Comparison of ENCODE assay signal across 27 cellular contexts in genomic region chr5:147986134-147986757, GRCh38.
"Had no signal": no experiment of that assay in that cellular context is flagged by ENCODE, and none has a peak within 500 bp of the region (broad histone marks: within the 10 kb centered on the region; RNA-seq: fewer than 3 reads in every experiment).

No MANE protein-coding gene starts in this region.

- ATAC-seq: activated CD4-positive, alpha-beta T cell treated with anti-CD3 and anti-CD28 coated beads for 36 hours; activated CD8-positive, alpha-beta T cell treated with anti-CD3 and anti-CD28 coated beads, Interleukin-2, amount 10 ng/mL, durations not matched to agents 7 days and 5 days had no signal

- H3K9me3 ChIP-seq: ascending aorta, Peyer's patch, SJSA1, SK-N-SH had no signal

- H3K4me1 ChIP-seq: ascending aorta, Peyer's patch, SJSA1 had no signal

- H3K36me3 ChIP-seq: ascending aorta, cardiac muscle cell, Peyer's patch, SJSA1 had no signal

- FAIRE-seq: TTC549 had no signal

- H3K27ac ChIP-seq: ascending aorta, cardiac muscle cell, KMS-11, Peyer's patch, SJSA1 had no signal

- H3K4me2 ChIP-seq: KMS-11, SK-N-SH had no signal

- H3K4me3 ChIP-seq: ascending aorta, cardiac muscle cell, Peyer's patch, SJSA1 had no signal

- H3K27me3 ChIP-seq: ascending aorta, cardiac muscle cell, Peyer's patch had no signal

- H3K9ac ChIP-seq: KMS-11, SK-N-SH had no signal

- DNase-seq: activated CD4-positive, alpha-beta T cell treated with anti-CD3 and anti-CD28 coated beads for 36 hours; activated CD4-positive, alpha-beta T cell treated with anti-CD3 and anti-CD28 coated beads, Interleukin-2, amount 10 ng/mL, durations not matched to agents 7 days and 5 days; activated CD4-positive, alpha-beta T cell treated with anti-CD3 and anti-CD28 coated beads, Interleukin-2, amount 50 U/mL, for 48 hours; activated CD8-positive, alpha-beta T cell treated with anti-CD3 and anti-CD28 coated beads, Interleukin-2, amount 10 ng/mL, durations not matched to agents 7 days and 5 days; activated gamma-delta T cell; activated naive CD4-positive, alpha-beta T cell treated with Interleukin-2 at 50 U/mL for 16 hours; activated naive CD8-positive, alpha-beta T cell treated with anti-CD3 and anti-CD28 coated beads, Interleukin-2, amount 10 ng/mL, durations not matched to agents 7 days and 5 days; activated T-cell treated with anti-CD3 and anti-CD28 coated beads, Interleukin-2, amount 50 U/mL, for 24 hours; amygdala; MM.1S; NCI-H1092 treated with DMSO at 0.1 percent for 48 hours; NCI-H146; NCI-H187; NCI-H2029 treated with DMSO at 0.1 percent for 48 hours; NCI-H2107; NCI-H2171; NCI-H510A; NCI-H526; Peyer's patch; RPMI8226; SHP77 treated with DMSO at 0.1 percent for 48 hours; SK-N-SH had no signal
